Comparison of ENCODE assay signal across 20 cellular contexts in genomic region chr5:154840435-154841272, GRCh38. TPM values are rescaled to one million over a fixed set of nuclear protein-coding genes. Genes with fewer than 3 reads are reported as not detected.
DNase-seq lines count a peak whose midpoint lies in the region; ATAC-seq and TF ChIP-seq lines count a peak whose summit lies in the region.
"Had no signal": no experiment of that assay in that cellular context is flagged by ENCODE, and none has a peak within 500 bp of the region (broad histone marks: within the 10 kb centered on the region; RNA-seq: fewer than 3 reads in every experiment).

No MANE protein-coding gene starts in this region.

- no peak overlapping the region for H2BK120ac ChIP-seq in mesendoderm (ENCODE audit: low read depth, low read length)

- H3K79me2 ChIP-seq in mesendoderm (ENCODE audit: control insufficient read depth, insufficient read depth, low read length): no peaks in the 10 kb centered on the region

- H3K18ac ChIP-seq in mesendoderm (ENCODE audit: low read length): no peak overlapping the region

- no peak overlapping the region for H4K5ac ChIP-seq in mesendoderm (ENCODE audit: low read length)

- no peaks in the 10 kb centered on the region for H3K27me3 ChIP-seq in CD4-positive, alpha-beta T cell (ENCODE audit: control insufficient read depth, insufficient read depth, low read length)
- H3K27me3 ChIP-seq in mesendoderm (ENCODE audit: insufficient read depth, low read length, poor library complexity): no peaks in the 10 kb centered on the region
- H3K27me3 ChIP-seq: gastrocnemius medialis had no signal

- POLR2A ChIA-PET in CD4-positive, alpha-beta T cell (lab: Charles Lee): interaction anchor here (2.1 kb wide), 1 partner anchor 17 kb away, joined by 5 read pairs; no protein-coding TSS in a partner anchor

- H2AK5ac ChIP-seq in mesendoderm (ENCODE audit: low read length): no peak overlapping the region

- H3K27ac Mint-ChIP-seq in CD4-positive, alpha-beta T cell: peak overlapping the region; percentile 20
- H3K27ac Mint-ChIP-seq in central memory CD8-positive, alpha-beta T cell (ENCODE audit: low read depth): peak overlapping the region; percentile 26
- no peak overlapping the region for H3K27ac Mint-ChIP-seq in natural killer cell treated with Interleukin-12 subunit alpha and Interleukin-12 subunit beta and Interleukin-15 and Interleukin-18, amount 100 ng/mL, for 72 hours
- H3K27ac Mint-ChIP-seq: activated naive CD4-positive, alpha-beta T cell treated with anti-CD3 and anti-CD28 coated beads, Interleukin-2, amount 50 U/mL, for 24 hours had no signal

- no peak overlapping the region for H3K56ac ChIP-seq in mesendoderm (ENCODE audit: low read length)

- CTCF ChIA-PET in CD4-positive, alpha-beta T cell (lab: Charles Lee): no interaction called here

- H3K9me3 ChIP-seq in CD4-positive, alpha-beta T cell (ENCODE audit: control insufficient read depth, low read length): no peaks in the 10 kb centered on the region
- H3K9me3 ChIP-seq: gastrocnemius medialis, SK-N-SH had no signal

- no peak for TF ChIP-seq CTCF in CD4-positive, alpha-beta T cell (IDR thresholded peaks at IDR 0.05)

- no peak overlapping the region for H3K4me3 Mint-ChIP-seq in CD4-positive, alpha-beta T cell
- no peak overlapping the region for H3K4me3 Mint-ChIP-seq in central memory CD8-positive, alpha-beta T cell
- H3K4me3 Mint-ChIP-seq in natural killer cell treated with Interleukin-12 subunit alpha and Interleukin-12 subunit beta and Interleukin-15 and Interleukin-18, amount 100 ng/mL, for 72 hours: no peak overlapping the region
- H3K4me3 Mint-ChIP-seq: activated naive CD4-positive, alpha-beta T cell treated with anti-CD3 and anti-CD28 coated beads, Interleukin-2, amount 50 U/mL, for 24 hours had no signal

- H3K27ac ChIP-seq in CD4-positive, alpha-beta T cell (ENCODE audit: low read depth, low read length): no peak overlapping the region
- no peak overlapping the region for H3K27ac ChIP-seq in mesendoderm (ENCODE audit: low read depth, low read length)
- H3K27ac ChIP-seq: epithelial cell of prostate, gastrocnemius medialis had no signal

- H3K4me3 ChIP-seq in mesendoderm (ENCODE audit: low read length): no peak overlapping the region
- H3K4me3 ChIP-seq: gastrocnemius medialis had no signal

- ATAC-seq in CD4-positive, alpha-beta T cell (ENCODE audit: poor library complexity): no peak
- ATAC-seq in central memory CD8-positive, alpha-beta T cell (replicated peaks; ENCODE audit: extremely low read depth, poor library complexity, severe bottlenecking): no peak
- no peak for ATAC-seq in natural killer cell treated with Interleukin-12 subunit alpha and Interleukin-12 subunit beta and Interleukin-15 and Interleukin-18, amount 100 ng/mL, for 72 hours
- ATAC-seq: gastrocnemius medialis, left colon had no signal

- H3K9me3 Mint-ChIP-seq in CD4-positive, alpha-beta T cell: no peaks in the 10 kb centered on the region
- no peaks in the 10 kb centered on the region for H3K9me3 Mint-ChIP-seq in central memory CD8-positive, alpha-beta T cell
- H3K9me3 Mint-ChIP-seq in natural killer cell treated with Interleukin-12 subunit alpha and Interleukin-12 subunit beta and Interleukin-15 and Interleukin-18, amount 100 ng/mL, for 72 hours: no peaks in the 10 kb centered on the region
- H3K9me3 Mint-ChIP-seq: activated naive CD4-positive, alpha-beta T cell treated with anti-CD3 and anti-CD28 coated beads, Interleukin-2, amount 50 U/mL, for 24 hours had no signal

- H3K36me3 ChIP-seq in mesendoderm (ENCODE audit: control insufficient read depth, insufficient read depth, low read length): no peaks in the 10 kb centered on the region
- H3K36me3 ChIP-seq: gastrocnemius medialis had no signal

- H4K8ac ChIP-seq in mesendoderm (ENCODE audit: low read depth, low read length): no peak overlapping the region

- WGBS in mesendoderm (ENCODE audit: extremely low coverage, insufficient coverage, low lambda C conversion rate): no CpG with 5 or more reads among the region's 6 CpGs

- H3K4ac ChIP-seq in mesendoderm (ENCODE audit: low read depth, low read length): no peak overlapping the region

- no peaks in the 10 kb centered on the region for H3K36me3 Mint-ChIP-seq in CD4-positive, alpha-beta T cell (ENCODE audit: low read depth)
- H3K36me3 Mint-ChIP-seq in central memory CD8-positive, alpha-beta T cell (ENCODE audit: insufficient read depth): peaks cover 2% of the 10 kb centered on the region
- no peaks in the 10 kb centered on the region for H3K36me3 Mint-ChIP-seq in natural killer cell treated with Interleukin-12 subunit alpha and Interleukin-12 subunit beta and Interleukin-15 and Interleukin-18, amount 100 ng/mL, for 72 hours
- H3K36me3 Mint-ChIP-seq: activated naive CD4-positive, alpha-beta T cell treated with anti-CD3 and anti-CD28 coated beads, Interleukin-2, amount 50 U/mL, for 24 hours had no signal

- no peaks in the 10 kb centered on the region for H3K27me3 Mint-ChIP-seq in CD4-positive, alpha-beta T cell
- H3K27me3 Mint-ChIP-seq in central memory CD8-positive, alpha-beta T cell: no peaks in the 10 kb centered on the region
- no peaks in the 10 kb centered on the region for H3K27me3 Mint-ChIP-seq in natural killer cell treated with Interleukin-12 subunit alpha and Interleukin-12 subunit beta and Interleukin-15 and Interleukin-18, amount 100 ng/mL, for 72 hours
- H3K27me3 Mint-ChIP-seq: activated naive CD4-positive, alpha-beta T cell treated with anti-CD3 and anti-CD28 coated beads, Interleukin-2, amount 50 U/mL, for 24 hours had no signal

- no peaks in the 10 kb centered on the region for H3K79me1 ChIP-seq in mesendoderm (ENCODE audit: low read length)

- H3K4me2 ChIP-seq in mesendoderm (ENCODE audit: low read length): no peak overlapping the region
- H3K4me2 ChIP-seq: SK-N-SH had no signal

- no peak for DNase-seq in CD4-positive, alpha-beta T cell
- DNase-seq in HUDEP-2 (lab: John Stamatoyannopoulos, UW; ENCODE audit: unreplicated experiment in 76 of 76) (peak in 74 of 76 experiments; percentile 36 to 94 (median 74)), mesendoderm (peak; percentile 81), SKM-1 (lab: John Stamatoyannopoulos, UW; ENCODE audit: unreplicated experiment) (no peak), NK-92 (lab: John Stamatoyannopoulos, UW; ENCODE audit: unreplicated experiment) (no peak), putamen (ENCODE audit: low spot score) (no peak)
- DNase-seq in central memory CD8-positive, alpha-beta T cell (ENCODE audit: low spot score in 2 of 2): no peak
- no peak for DNase-seq in natural killer cell treated with Interleukin-12 subunit alpha and Interleukin-12 subunit beta and Interleukin-15 and Interleukin-18, amount 100 ng/mL, for 72 hours (ENCODE audit: low spot score)
- DNase-seq: activated CD4-positive, alpha-beta T cell treated with anti-CD3 and anti-CD28 coated beads, Interleukin-2, amount 50 U/mL, for 1 hour; cortex of kidney; EL; gastrocnemius medialis; H7; left colon; NCI-H1092 treated with DMSO at 0.1 percent for 48 hours; NCI-H69; SK-N-SH; stimulated activated CD4-positive, alpha-beta T cell treated with anti-CD3 and anti-CD28 coated beads, Interleukin-1b, Interleukin-23, amount 100 ng/mL, for 48 hours had no signal

- intact Hi-C loops in CD4-positive, alpha-beta T cell (cut with DNase I, micrococcal nuclease): no loop called here

- H2BK5ac ChIP-seq in mesendoderm (ENCODE audit: low read length): no peak overlapping the region

- no peak overlapping the region for H3K9ac ChIP-seq in mesendoderm (ENCODE audit: low read length)
- H3K9ac ChIP-seq: SK-N-SH had no signal

- no peaks in the 10 kb centered on the region for H3K4me1 ChIP-seq in mesendoderm (ENCODE audit: control insufficient read depth, low read depth, low read length)

- peaks cover 4% of the 10 kb centered on the region for H3K4me1 Mint-ChIP-seq in CD4-positive, alpha-beta T cell (ENCODE audit: low read depth)
- no peaks in the 10 kb centered on the region for H3K4me1 Mint-ChIP-seq in central memory CD8-positive, alpha-beta T cell
- H3K4me1 Mint-ChIP-seq in natural killer cell treated with Interleukin-12 subunit alpha and Interleukin-12 subunit beta and Interleukin-15 and Interleukin-18, amount 100 ng/mL, for 72 hours (ENCODE audit: low read depth in 2 of 2): no peaks in the 10 kb centered on the region
- H3K4me1 Mint-ChIP-seq: activated naive CD4-positive, alpha-beta T cell treated with anti-CD3 and anti-CD28 coated beads, Interleukin-2, amount 50 U/mL, for 24 hours had no signal

- no peak overlapping the region for H3K23ac ChIP-seq in mesendoderm (ENCODE audit: low read length)

- no peak overlapping the region for H2BK15ac ChIP-seq in mesendoderm (replicated peaks; ENCODE audit: low read depth)

RNA-seq across cellular contexts. Expression of gene FAXDC2, which starts 9.7 kb away (rescaled TPM):
- not detected for total RNA-seq in CD4-positive, alpha-beta T cell
- 0.60 TPM for polyA plus RNA-seq in mesendoderm (2013, experiment 1 of 2)
- polyA plus RNA-seq in mesendoderm (2013, experiment 2 of 2): 0.77 TPM
- not detected for total RNA-seq in natural killer cell treated with Interleukin-12 subunit alpha and Interleukin-12 subunit beta and Interleukin-15 and Interleukin-18, amount 100 ng/mL, for 72 hours

RNA-seq across cellular contexts. Expression of gene CNOT8, which starts 17.8 kb away (rescaled TPM):
- 100 to 1,000 TPM; 125 to 133 TPM for total RNA-seq in CD4-positive, alpha-beta T cell
- polyA plus RNA-seq in mesendoderm (2013, experiment 1 of 2): 33.3 TPM
- polyA plus RNA-seq in mesendoderm (2013, experiment 2 of 2): 31.8 TPM
- total RNA-seq in natural killer cell treated with Interleukin-12 subunit alpha and Interleukin-12 subunit beta and Interleukin-15 and Interleukin-18, amount 100 ng/mL, for 72 hours: 10 to 100 TPM; 65.3 to 67.1 TPM

Comparison
In these comparisons a context has a peak if more than half of its experiments do, and no peak if none do; other contexts are left out.
1. DNase-seq: peak in HUDEP-2 (74 of 76) and mesendoderm (single experiment); none in CD4-positive, alpha-beta T cell (0 of 10), central memory CD8-positive, alpha-beta T cell (0 of 2), SKM-1 (single experiment), NK-92 (single experiment), natural killer cell treated with Interleukin-12 subunit alpha and Interleukin-12 subunit beta and Interleukin-15 and Interleukin-18, amount 100 ng/mL, for 72 hours (single experiment) and putamen (single experiment).
2. H3K27ac Mint-ChIP-seq: peak in CD4-positive, alpha-beta T cell (single experiment) and central memory CD8-positive, alpha-beta T cell (single experiment); none in natural killer cell treated with Interleukin-12 subunit alpha and Interleukin-12 subunit beta and Interleukin-15 and Interleukin-18, amount 100 ng/mL, for 72 hours (0 of 2).